In genomic region chr17:36842231-36842630, GRCh38 we compare ENCODE assay signal across 8 cellular contexts.
"Had no signal": no experiment of that assay in that cellular context is flagged by ENCODE, and none has a peak within 500 bp of the region (broad histone marks: within the 10 kb centered on the region; RNA-seq: fewer than 3 reads in every experiment).

No MANE protein-coding gene starts in this region.

- H3K27ac Mint-ChIP-seq: IgD-negative memory B cell had no signal

- H3K9ac ChIP-seq: KMS-11 had no signal

- H3K4me2 ChIP-seq: KMS-11 had no signal

- H3K36me3 Mint-ChIP-seq: IgD-negative memory B cell had no signal

- H3K4me3 Mint-ChIP-seq: IgD-negative memory B cell had no signal

- ATAC-seq: HepG2, K562 had no signal

- H3K4me3 ChIP-seq: K562 had no signal

- H3K27ac ChIP-seq: HL-60, KMS-11 had no signal

- DNase-seq: IMR-90, KBM-7, KG1 had no signal
